ENCODE assay signal across 1 cellular context in genomic region chr9:19498015-19498414, GRCh38.
TF ChIP-seq lines count a peak whose summit lies in the region.

No MANE protein-coding gene starts in this region.

TF ChIP-seq in IMR-90, 13 proteins besides CTCF, POLR2A, EP300 and RAD21 (continued from another document):
- TF ChIP-seq ELK1 (IDR thresholded peaks at IDR 0.05; ENCODE audit: borderline replicate concordance, low read depth, low read length) (no peak), RCOR1 (IDR thresholded peaks at IDR 0.05; ENCODE audit: insufficient replicate concordance, low read length) (no peak), CEBPB (IDR thresholded peaks at IDR 0.05; ENCODE audit: low read depth, low read length) (peak; percentile 47; the same call in 1 of the 2 replicates)
